Comparison of ENCODE assay signal across 13 cellular contexts in genomic region chr17:4101799-4102405, GRCh38. TPM values are rescaled to one million over a fixed set of nuclear protein-coding genes. Genes with fewer than 3 reads are reported as not detected.
DNase-seq lines count a peak whose midpoint lies in the region; ATAC-seq and TF ChIP-seq lines count a peak whose summit lies in the region.
"Had no signal": no experiment of that assay in that cellular context is flagged by ENCODE, and none has a peak within 500 bp of the region (broad histone marks: within the 10 kb centered on the region; RNA-seq: fewer than 3 reads in every experiment).

No MANE protein-coding gene starts in this region.

- H3K9me3 ChIP-seq in naive thymus-derived CD4-positive, alpha-beta T cell (ENCODE audit: control insufficient read depth in 2 of 3, low read length in 3 of 3), result no peaks in the 10 kb centered on the region
- H3K9me3 ChIP-seq: BE2C had no signal

- H3K4me3 ChIP-seq in brain microvascular endothelial cell (ENCODE audit: low read depth, low read length), result no peak overlapping the region
- no peak overlapping the region for H3K4me3 ChIP-seq in naive thymus-derived CD4-positive, alpha-beta T cell (ENCODE audit: low read length)
- H3K4me3 ChIP-seq: neural progenitor cell had no signal

- TF ChIP-seq CTCF in natural killer cell (IDR thresholded peaks at IDR 0.05) (no peak), brain microvascular endothelial cell (IDR thresholded peaks at IDR 0.05; ENCODE audit: low read depth, low read length, missing control alignments) (no peak)

- no peaks in the 10 kb centered on the region for H3K27me3 ChIP-seq in brain microvascular endothelial cell (replicated peaks)
- no peaks in the 10 kb centered on the region for H3K27me3 ChIP-seq in naive thymus-derived CD4-positive, alpha-beta T cell (ENCODE audit: control insufficient read depth in 2 of 2, insufficient read depth in 2 of 2, low read length in 2 of 2)
- H3K27me3 ChIP-seq: BE2C, neural progenitor cell had no signal

- intact Hi-C loops in natural killer cell (cut with micrococcal nuclease), result no loop called here
- intact Hi-C loops in naive thymus-derived CD4-positive, alpha-beta T cell (cut with micrococcal nuclease), result no loop called here

- H3K27ac ChIP-seq in brain microvascular endothelial cell, result peak overlapping the region; percentile 80
- no peak overlapping the region for H3K27ac ChIP-seq in naive thymus-derived CD4-positive, alpha-beta T cell (ENCODE audit: low read depth, low read length)
- H3K27ac ChIP-seq: neural progenitor cell had no signal

- DNase-seq in natural killer cell (no peak), brain microvascular endothelial cell (no peak), NCI-H446 (lab: John Stamatoyannopoulos, UW) (no peak)
- no peak for DNase-seq in natural killer cell treated with Interleukin-12 subunit alpha and Interleukin-12 subunit beta and Interleukin-15 and Interleukin-18, amount 100 ng/mL, for 72 hours (ENCODE audit: low spot score)
- DNase-seq in naive thymus-derived CD4-positive, alpha-beta T cell, result no peak
- DNase-seq: BE2C, HCEC 1CT, NCI-H1092, NCI-H510A treated with DMSO at 0.1 percent for 48 hours had no signal

- in situ Hi-C loops in brain microvascular endothelial cell (cut with HindIII; ENCODE audit: low pct_ligation_motif_present, low sequenced_read_pairs), result no loop called here

- ATAC-seq in natural killer cell (no peak), GM18858 (IDR thresholded peaks at IDR 0.05; ENCODE audit: unreplicated experiment) (no peak), HG02610 (IDR thresholded peaks at IDR 0.05; ENCODE audit: unreplicated experiment) (no peak), HG03175 (IDR thresholded peaks at IDR 0.05; ENCODE audit: unreplicated experiment) (no peak)
- no peak for ATAC-seq in natural killer cell treated with Interleukin-12 subunit alpha and Interleukin-12 subunit beta and Interleukin-15 and Interleukin-18, amount 100 ng/mL, for 72 hours
- no peak for ATAC-seq in naive thymus-derived CD4-positive, alpha-beta T cell

- H3K4me1 Mint-ChIP-seq in natural killer cell, result peaks cover 5 to 6% of the 10 kb centered on the region in 2 donors
- peaks cover 5 to 6% of the 10 kb centered on the region in 2 donors for H3K4me1 Mint-ChIP-seq in natural killer cell treated with Interleukin-12 subunit alpha and Interleukin-12 subunit beta and Interleukin-15 and Interleukin-18, amount 100 ng/mL, for 72 hours (ENCODE audit: low read depth in 2 of 2)
- H3K4me1 Mint-ChIP-seq in naive thymus-derived CD4-positive, alpha-beta T cell, result peaks cover 0 to 26% (median 3%) of the 10 kb centered on the region in 7 donors
- H3K4me1 Mint-ChIP-seq: neural progenitor cell had no signal

- no peaks in the 10 kb centered on the region for H3K9me3 Mint-ChIP-seq in natural killer cell
- no peaks in the 10 kb centered on the region for H3K9me3 Mint-ChIP-seq in natural killer cell treated with Interleukin-12 subunit alpha and Interleukin-12 subunit beta and Interleukin-15 and Interleukin-18, amount 100 ng/mL, for 72 hours
- H3K9me3 Mint-ChIP-seq in naive thymus-derived CD4-positive, alpha-beta T cell, result peaks cover 0 to 2% (median 0%) of the 10 kb centered on the region in 11 donors
- H3K9me3 Mint-ChIP-seq: neural progenitor cell had no signal

- peaks cover 15% of the 10 kb centered on the region for H3K36me3 Mint-ChIP-seq in natural killer cell
- H3K36me3 Mint-ChIP-seq in natural killer cell treated with Interleukin-12 subunit alpha and Interleukin-12 subunit beta and Interleukin-15 and Interleukin-18, amount 100 ng/mL, for 72 hours, result peaks cover 21% of the 10 kb centered on the region
- peaks cover 7 to 55% (median 28%) of the 10 kb centered on the region in 5 donors for H3K36me3 Mint-ChIP-seq in naive thymus-derived CD4-positive, alpha-beta T cell

- no peaks in the 10 kb centered on the region for H3K27me3 Mint-ChIP-seq in natural killer cell (ENCODE audit: low read depth in 2 of 2)
- H3K27me3 Mint-ChIP-seq in natural killer cell treated with Interleukin-12 subunit alpha and Interleukin-12 subunit beta and Interleukin-15 and Interleukin-18, amount 100 ng/mL, for 72 hours, result no peaks in the 10 kb centered on the region
- no peaks in the 10 kb centered on the region for H3K27me3 Mint-ChIP-seq in naive thymus-derived CD4-positive, alpha-beta T cell

- H3K4me1 ChIP-seq in naive thymus-derived CD4-positive, alpha-beta T cell (ENCODE audit: control insufficient read depth in 2 of 2, insufficient read depth in 2 of 2, low read length in 2 of 2), result no peaks in the 10 kb centered on the region
- H3K4me1 ChIP-seq: BE2C, neural progenitor cell had no signal

- H3K36me3 ChIP-seq in brain microvascular endothelial cell (replicated peaks), result peaks cover 21% of the 10 kb centered on the region
- peaks cover 13 to 77% (median 21%) of the 10 kb centered on the region in 3 experiments for H3K36me3 ChIP-seq in naive thymus-derived CD4-positive, alpha-beta T cell (ENCODE audit: control insufficient read depth in 2 of 3, insufficient read depth in 3 of 3, low read length in 3 of 3)
- H3K36me3 ChIP-seq: neural progenitor cell had no signal

- H3K4me3 Mint-ChIP-seq in natural killer cell, result no peak overlapping the region
- H3K4me3 Mint-ChIP-seq in natural killer cell treated with Interleukin-12 subunit alpha and Interleukin-12 subunit beta and Interleukin-15 and Interleukin-18, amount 100 ng/mL, for 72 hours, result no peak overlapping the region
- no peak overlapping the region for H3K4me3 Mint-ChIP-seq in naive thymus-derived CD4-positive, alpha-beta T cell
- H3K4me3 Mint-ChIP-seq: neural progenitor cell had no signal

- POLR2A ChIA-PET in naive thymus-derived CD4-positive, alpha-beta T cell (lab: Charles Lee), result no interaction called here

- H3K27ac Mint-ChIP-seq in natural killer cell, result peak overlapping the region; percentile 29 to 82
- H3K27ac Mint-ChIP-seq in natural killer cell treated with Interleukin-12 subunit alpha and Interleukin-12 subunit beta and Interleukin-15 and Interleukin-18, amount 100 ng/mL, for 72 hours, result peak overlapping the region in 1 of 2 donors; percentile 19
- peak overlapping the region in 7 of 9 donors; percentile 14 to 82 (median 48) for H3K27ac Mint-ChIP-seq in naive thymus-derived CD4-positive, alpha-beta T cell
- H3K27ac Mint-ChIP-seq: neural progenitor cell had no signal

- CTCF ChIA-PET in naive thymus-derived CD4-positive, alpha-beta T cell (lab: Charles Lee), result no interaction called here

RNA-seq across cellular contexts. Expression of gene ZZEF1, which starts 40.9 kb away (rescaled TPM):
- total RNA-seq in natural killer cell, result 100 to 1,000 TPM; 102 to 126 (median 125) TPM
- 10 to 100 TPM; 65.0 to 96.3 TPM for total RNA-seq in natural killer cell treated with Interleukin-12 subunit alpha and Interleukin-12 subunit beta and Interleukin-15 and Interleukin-18, amount 100 ng/mL, for 72 hours
- 100 to 1,000 TPM in 1 of 5 experiments, 10 to 100 TPM in 4; 62.1 to 101 (median 97.4) TPM for total RNA-seq in naive thymus-derived CD4-positive, alpha-beta T cell
- polyA plus RNA-seq in naive thymus-derived CD4-positive, alpha-beta T cell, result 10 to 100 TPM in 1 of 2 donors, 1 to 10 TPM in 1; 8.0 to 10.1 TPM

RNA-seq across cellular contexts. Expression of gene CYB5D2, which starts 41.1 kb away (rescaled TPM):
- 1 to 10 TPM; 5.3 to 7.1 (median 6.4) TPM for total RNA-seq in natural killer cell
- 10 to 100 TPM in 1 of 2 donors, 1 to 10 TPM in 1; 7.2 to 13.2 TPM for total RNA-seq in natural killer cell treated with Interleukin-12 subunit alpha and Interleukin-12 subunit beta and Interleukin-15 and Interleukin-18, amount 100 ng/mL, for 72 hours
- total RNA-seq in naive thymus-derived CD4-positive, alpha-beta T cell, result 10 to 100 TPM in 2 of 5 experiments, 1 to 10 TPM in 3; 6.5 to 11.4 (median 8.3) TPM
- 10 to 100 TPM; 17.5 to 17.7 TPM for polyA plus RNA-seq in naive thymus-derived CD4-positive, alpha-beta T cell
